Comparison of ENCODE assay signal across 2 cellular contexts in genomic region chr10:22702348-22702747, GRCh38.
TF ChIP-seq lines count a peak whose summit lies in the region.

No MANE protein-coding gene starts in this region.

TF ChIP-seq in IMR-90, 13 proteins besides CTCF, POLR2A, EP300 and RAD21:
- TF ChIP-seq MAZ (IDR thresholded peaks at IDR 0.05; ENCODE audit: borderline replicate concordance, low read depth, low read length) (no peak), MAFK (IDR thresholded peaks at IDR 0.05; ENCODE audit: low read depth, low read length) (no peak), BHLHE40 (IDR thresholded peaks at IDR 0.05; ENCODE audit: low read depth, low read length) (peak; percentile 39; the same call in 1 of the 2 replicates), FOS (IDR thresholded peaks at IDR 0.05; ENCODE audit: low read depth, low read length) (no peak), RCOR1 (IDR thresholded peaks at IDR 0.05; ENCODE audit: insufficient replicate concordance, low read length) (no peak), CHD1 (IDR thresholded peaks at IDR 0.05; ENCODE audit: low read depth, low read length) (no peak), ELK1 (IDR thresholded peaks at IDR 0.05; ENCODE audit: borderline replicate concordance, low read depth, low read length) (no peak), NFE2L2 (IDR thresholded peaks at IDR 0.05; ENCODE audit: low read depth, low read length) (no peak), CEBPB (IDR thresholded peaks at IDR 0.05; ENCODE audit: low read depth, low read length) (peak; percentile 38; the same call in 1 of the 2 replicates)
TF ChIP-seq in IMR-90: peak in this region for 2.

TF ChIP-seq in GM12878, 131 proteins besides CTCF, POLR2A, EP300 and RAD21:
- TF ChIP-seq POLR2AphosphoS5 (IDR thresholded peaks at IDR 0.05; ENCODE audit: low read length) (no peak), ZBTB33 (IDR thresholded peaks at IDR 0.05) (peak; percentile 28; the same call in 1 of the 2 replicates)
